ENCODE assay signal across 1 cellular context in genomic region chr17:59611503-59611902, GRCh38.
TF ChIP-seq lines count a peak whose summit lies in the region.

No MANE protein-coding gene starts in this region.

TF ChIP-seq in K562, 482 proteins besides CTCF, POLR2A, EP300 and RAD21 (continued from another document):
- no peak for TF ChIP-seq MYNN (IDR thresholded peaks at IDR 0.05)
- no peak for TF ChIP-seq MYNN (CRISPR knock-in tag; IDR thresholded peaks at IDR 0.05)
- peak; percentile 50; the same call in 1 of the 2 replicates for TF ChIP-seq C11orf30 (IDR thresholded peaks at IDR 0.05; ENCODE audit: low read depth)
- peak; percentile 31; the same call in 1 of the 2 replicates for TF ChIP-seq MAFK (IDR thresholded peaks at IDR 0.05; ENCODE audit: low read length)
- TF ChIP-seq ZNF316 (IDR thresholded peaks at IDR 0.05): peak; percentile 70
- no peak for TF ChIP-seq NFATC3 (IDR thresholded peaks at IDR 0.05)
- TF ChIP-seq RBM39 (optimal IDR thresholded peaks at IDR 0.05; ENCODE audit: low read depth, low read length): no peak
